In genomic region chr19:13974073-13974472, GRCh38 we compare ENCODE assay signal across 1 cellular context.
TF ChIP-seq lines count a peak whose summit lies in the region.

No MANE protein-coding gene starts in this region.

TF ChIP-seq in A549, 52 proteins besides CTCF, POLR2A, EP300 and RAD21 (continued from another document):
- TF ChIP-seq KDM1A (IDR thresholded peaks at IDR 0.05; ENCODE audit: low read depth), result no peak
- no peak for TF ChIP-seq JUNB (IDR thresholded peaks at IDR 0.05)
- TF ChIP-seq RNF2 (IDR thresholded peaks at IDR 0.05; ENCODE audit: borderline replicate concordance, low read depth), result no peak
- TF ChIP-seq HOXB5 (CRISPR knock-in tag; IDR thresholded peaks at IDR 0.05), result no peak
- TF ChIP-seq CHD2 (IDR thresholded peaks at IDR 0.05; ENCODE audit: low read length, partially characterized antibody), result no peak
- TF ChIP-seq NFE2L2 (conservative IDR thresholded peaks at IDR 0.05; ENCODE audit: low read length), result no peak
